22 cellular contexts compared by ENCODE assay signal in genomic region chr12:71682466-71682865, GRCh38.
"Had no signal": no experiment of that assay in that cellular context is flagged by ENCODE, and none has a peak within 500 bp of the region (broad histone marks: within the 10 kb centered on the region; RNA-seq: fewer than 3 reads in every experiment).

No MANE protein-coding gene starts in this region.

- FAIRE-seq: astrocyte, colon, pancreas, TTC549 had no signal

- DNase-seq: activated CD4-positive, CD25-positive, alpha-beta regulatory T cell treated with anti-CD3 and anti-CD28 coated beads, Interleukin-2, amount 50 U/mL, for 72 hours; activated CD8-positive, alpha-beta memory T cell treated with anti-CD3 and anti-CD28 coated beads for 24 hours; activated CD8-positive, alpha-beta memory T cell treated with anti-CD3 and anti-CD28 coated beads, Interleukin-2, amount 50 U/mL, for 4 hours; activated T-cell treated with anti-CD3 and anti-CD28 coated beads, Interleukin-2, amount 50 U/mL, for 24 hours; effector memory CD4-positive, alpha-beta T cell; immature natural killer cell; kidney glomerular epithelial cell; pancreas; right cardiac atrium; stimulated activated CD4-positive, alpha-beta T cell treated with anti-CD3 and anti-CD28 coated beads, Interleukin-12 subunit alpha, Interleukin-12 subunit beta, amount 100 ng/mL, for 4 hours; stimulated activated CD4-positive, alpha-beta T cell treated with anti-CD3 and anti-CD28 coated beads, Interleukin-4, amount 100 ng/mL, for 4 hours; stimulated activated naive CD8-positive, alpha-beta T cell treated with anti-CD3 and anti-CD28 coated beads, Interleukin-15, Interleukin-2, amounts not matched to agents 100 U/mL and 50 U/mL, for 24 hours; upper lobe of left lung; WERI-Rb-1 had no signal

- H3K27me3 Mint-ChIP-seq: activated T-cell treated with anti-CD3 and anti-CD28 coated beads, Interleukin-2, amount 50 U/mL, for 24 hours; activated T-helper 17 cell treated with anti-CD3 and anti-CD28 coated beads, Interleukin-2, amount 50 U/mL, for 72 hours; central memory CD8-positive, alpha-beta T cell; natural killer cell treated with Interleukin-12 subunit alpha and Interleukin-12 subunit beta and Interleukin-15 and Interleukin-18, amount 100 ng/mL, for 72 hours had no signal

- H3K36me3 Mint-ChIP-seq: activated naive CD4-positive, alpha-beta T cell treated with anti-CD3 and anti-CD28 coated beads, Interleukin-2, amount 50 U/mL, for 72 hours; immature natural killer cell; natural killer cell treated with Interleukin-12 subunit alpha and Interleukin-12 subunit beta and Interleukin-15 and Interleukin-18, amount 100 ng/mL, for 72 hours had no signal

- H3K27ac ChIP-seq: neutrophil, pancreas, upper lobe of left lung, WERI-Rb-1 had no signal

- H3K27ac Mint-ChIP-seq: activated naive CD4-positive, alpha-beta T cell treated with anti-CD3 and anti-CD28 coated beads, Interleukin-2, amount 50 U/mL, for 72 hours; activated T-cell treated with anti-CD3 and anti-CD28 coated beads, Interleukin-2, amount 50 U/mL, for 24 hours; activated T-helper 17 cell treated with anti-CD3 and anti-CD28 coated beads, Interleukin-2, amount 50 U/mL, for 72 hours; immature natural killer cell; natural killer cell treated with Interleukin-12 subunit alpha and Interleukin-12 subunit beta and Interleukin-15 and Interleukin-18, amount 100 ng/mL, for 72 hours had no signal

- H3K4me1 Mint-ChIP-seq: activated T-helper 17 cell treated with anti-CD3 and anti-CD28 coated beads, Interleukin-2, amount 50 U/mL, for 72 hours had no signal

- H3K27me3 ChIP-seq: neutrophil, pancreas, upper lobe of left lung had no signal

- H3K4me3 ChIP-seq: pancreas, upper lobe of left lung had no signal

- H3K9me3 Mint-ChIP-seq: activated naive CD4-positive, alpha-beta T cell treated with anti-CD3 and anti-CD28 coated beads, Interleukin-2, amount 50 U/mL, for 72 hours; activated T-cell treated with anti-CD3 and anti-CD28 coated beads, Interleukin-2, amount 50 U/mL, for 24 hours; activated T-helper 17 cell treated with anti-CD3 and anti-CD28 coated beads, Interleukin-2, amount 50 U/mL, for 72 hours; central memory CD8-positive, alpha-beta T cell; immature natural killer cell; natural killer cell treated with Interleukin-12 subunit alpha and Interleukin-12 subunit beta and Interleukin-15 and Interleukin-18, amount 100 ng/mL, for 72 hours had no signal

- H3K36me3 ChIP-seq: neutrophil, pancreas, upper lobe of left lung, WERI-Rb-1 had no signal

- H3K9me3 ChIP-seq: neutrophil, pancreas, upper lobe of left lung had no signal

- H3K4me3 Mint-ChIP-seq: activated T-cell treated with anti-CD3 and anti-CD28 coated beads, Interleukin-2, amount 50 U/mL, for 24 hours; activated T-helper 17 cell treated with anti-CD3 and anti-CD28 coated beads, Interleukin-2, amount 50 U/mL, for 72 hours; central memory CD8-positive, alpha-beta T cell; immature natural killer cell; natural killer cell treated with Interleukin-12 subunit alpha and Interleukin-12 subunit beta and Interleukin-15 and Interleukin-18, amount 100 ng/mL, for 72 hours had no signal

- ATAC-seq: activated naive CD4-positive, alpha-beta T cell treated with anti-CD3 and anti-CD28 coated beads, Interleukin-2, amount 50 U/mL, for 72 hours; activated T-helper 17 cell treated with anti-CD3 and anti-CD28 coated beads, Interleukin-2, amount 50 U/mL, for 72 hours; natural killer cell treated with Interleukin-12 subunit alpha and Interleukin-12 subunit beta and Interleukin-15 and Interleukin-18, amount 100 ng/mL, for 72 hours; pancreas; right cardiac atrium; stimulated activated naive CD8-positive, alpha-beta T cell treated with anti-CD3 and anti-CD28 coated beads, Interleukin-15, Interleukin-2, amounts not matched to agents 100 U/mL and 50 U/mL, for 24 hours had no signal
